Comparison of ENCODE assay signal across 1 cellular context in genomic region chr9:121269888-121270254, GRCh38.
TF ChIP-seq lines count a peak whose summit lies in the region.

No MANE protein-coding gene starts in this region.

TF ChIP-seq in WTC11, 78 proteins besides CTCF, POLR2A, EP300 and RAD21 (continued from another document):
- TF ChIP-seq ATF2 (CRISPR knock-in tag; IDR thresholded peaks at IDR 0.05; ENCODE audit: borderline replicate concordance, low read depth) (no peak), ETV6 (CRISPR knock-in tag; IDR thresholded peaks at IDR 0.05) (no peak), HMGXB4 (CRISPR knock-in tag; IDR thresholded peaks at IDR 0.05) (no peak), SMAD3 (CRISPR knock-in tag; IDR thresholded peaks at IDR 0.05; ENCODE audit: borderline replicate concordance) (no peak)
- TF ChIP-seq, protein P1, sequence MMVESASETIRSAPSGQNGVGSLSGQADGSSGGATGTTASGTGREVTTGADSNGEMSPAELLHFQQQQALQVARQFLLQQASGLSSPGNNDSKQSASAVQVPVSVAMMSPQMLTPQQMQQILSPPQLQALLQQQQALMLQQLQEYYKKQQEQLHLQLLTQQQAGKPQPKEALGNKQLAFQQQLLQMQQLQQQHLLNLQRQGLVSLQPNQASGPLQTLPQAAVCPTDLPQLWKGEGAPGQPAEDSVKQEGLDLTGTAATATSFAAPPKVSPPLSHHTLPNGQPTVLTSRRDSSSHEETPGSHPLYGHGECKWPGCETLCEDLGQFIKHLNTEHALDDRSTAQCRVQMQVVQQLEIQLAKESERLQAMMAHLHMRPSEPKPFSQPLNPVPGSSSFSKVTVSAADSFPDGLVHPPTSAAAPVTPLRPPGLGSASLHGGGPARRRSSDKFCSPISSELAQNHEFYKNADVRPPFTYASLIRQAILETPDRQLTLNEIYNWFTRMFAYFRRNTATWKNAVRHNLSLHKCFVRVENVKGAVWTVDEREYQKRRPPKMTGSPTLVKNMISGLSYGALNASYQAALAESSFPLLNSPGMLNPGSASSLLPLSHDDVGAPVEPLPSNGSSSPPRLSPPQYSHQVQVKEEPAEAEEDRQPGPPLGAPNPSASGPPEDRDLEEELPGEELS (CRISPR knock-in tag; IDR thresholded peaks at IDR 0.05): no peak
